In the genomic region with DNA sequence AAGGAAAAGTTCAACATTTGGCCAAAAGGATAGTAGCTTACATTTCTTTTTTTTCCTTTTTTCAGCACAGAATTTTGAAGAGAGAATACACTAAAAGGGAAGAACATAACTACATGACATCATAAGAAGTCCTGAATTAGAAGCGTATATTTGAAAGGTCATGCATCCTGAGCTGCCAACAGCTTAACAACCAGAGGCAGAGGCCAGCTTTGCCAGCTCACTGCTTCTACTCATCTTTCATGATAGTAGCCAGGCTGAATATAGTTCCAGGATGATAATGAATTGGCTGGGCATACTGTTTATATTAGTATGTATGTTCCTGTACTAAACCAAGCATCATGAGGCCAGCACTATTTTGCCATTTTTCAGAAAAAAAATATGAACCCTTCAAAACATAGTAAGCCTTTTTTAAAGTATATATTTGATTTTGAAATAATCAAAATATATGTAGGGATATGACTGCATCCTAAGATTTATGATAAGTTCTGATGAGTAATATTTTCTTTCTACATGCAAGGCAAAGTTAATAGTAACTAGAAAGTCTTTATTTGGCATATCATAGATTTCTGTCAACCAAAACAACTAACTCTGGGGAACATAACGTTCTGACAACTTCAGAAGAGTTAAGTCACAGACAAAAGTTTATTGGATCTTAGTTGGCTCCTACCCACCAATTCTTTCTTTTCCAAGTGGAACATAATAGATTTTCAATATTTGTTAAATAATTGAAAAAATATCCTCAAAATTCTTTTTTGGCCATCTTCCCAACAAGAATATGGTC, we compare ENCODE assay signal across 12 cellular contexts.
DNase-seq lines count a peak whose midpoint lies in the region; ATAC-seq and TF ChIP-seq lines count a peak whose summit lies in the region.
"Had no signal": no experiment of that assay in that cellular context is flagged by ENCODE, and none has a peak within 500 bp of the region (broad histone marks: within the 10 kb centered on the region; RNA-seq: fewer than 3 reads in every experiment).

No MANE protein-coding gene starts in this region.

- 41% methylated on average over 2 of the region's 2 CpGs for WGBS in urinary bladder

- peak; percentile 5 for DNase-seq in NCI-H82 (lab: John Stamatoyannopoulos, UW)
- no peak for DNase-seq in NCI-H82 treated with DMSO at 0.1 percent for 48 hours (lab: John Stamatoyannopoulos, UW; ENCODE audit: unreplicated experiment)
- DNase-seq in brain microvascular endothelial cell: peak; percentile 7
- peak; percentile 53 to 71 for DNase-seq in lung microvascular endothelial cell (ENCODE audit: low read depth in 2 of 2)
- no peak for DNase-seq in mucosa of descending colon
- DNase-seq: kidney glomerular epithelial cell; naive thymus-derived CD8-positive, alpha-beta T cell; thyroid gland had no signal

- ATAC-seq in GM21526 (IDR thresholded peaks at IDR 0.05; ENCODE audit: low FRiP score, unreplicated experiment): no peak
- no peak for ATAC-seq in HG02870 (IDR thresholded peaks at IDR 0.05; ENCODE audit: unreplicated experiment)
- ATAC-seq in mucosa of descending colon: no peak
- ATAC-seq: gastroesophageal sphincter; naive thymus-derived CD8-positive, alpha-beta T cell had no signal

- TF ChIP-seq CTCF in brain microvascular endothelial cell (IDR thresholded peaks at IDR 0.05; ENCODE audit: low read depth, low read length, missing control alignments): no peak
- TF ChIP-seq CTCF in mucosa of descending colon (IDR thresholded peaks at IDR 0.05): no peak

- no peak overlapping the region for H3K4me3 ChIP-seq in brain microvascular endothelial cell (ENCODE audit: low read depth, low read length)
- H3K4me3 ChIP-seq in urinary bladder (ENCODE audit: low read depth, low read length): no peak overlapping the region
- no peak overlapping the region for H3K4me3 ChIP-seq in mucosa of descending colon
- H3K4me3 ChIP-seq: gastroesophageal sphincter, thyroid gland had no signal

- no peaks in the 10 kb centered on the region for H3K9me3 ChIP-seq in mucosa of descending colon
- H3K9me3 ChIP-seq: gastroesophageal sphincter, thyroid gland had no signal

- in situ Hi-C loops in brain microvascular endothelial cell (cut with HindIII; ENCODE audit: low pct_ligation_motif_present, low sequenced_read_pairs): no loop called here

- no peaks in the 10 kb centered on the region for H3K27me3 ChIP-seq in brain microvascular endothelial cell (replicated peaks)
- H3K27me3 ChIP-seq: gastroesophageal sphincter, thyroid gland had no signal

- H3K4me1 ChIP-seq in urinary bladder (ENCODE audit: insufficient read depth) (no peaks in the 10 kb centered on the region), mucosa of descending colon (ENCODE audit: low read depth) (no peaks in the 10 kb centered on the region)
- H3K4me1 ChIP-seq: thyroid gland had no signal

- intact Hi-C loops in mucosa of descending colon (cut with DNase I, micrococcal nuclease): no loop called here

- H3K27ac ChIP-seq in brain microvascular endothelial cell (no peak overlapping the region), urinary bladder (ENCODE audit: low read depth) (peak overlapping the region; percentile 2)
- H3K27ac ChIP-seq: gastroesophageal sphincter, thyroid gland had no signal

- H3K36me3 ChIP-seq in brain microvascular endothelial cell (replicated peaks) (no peaks in the 10 kb centered on the region), urinary bladder (ENCODE audit: insufficient read depth) (no peaks in the 10 kb centered on the region), mucosa of descending colon (ENCODE audit: low read depth) (no peaks in the 10 kb centered on the region)
- H3K36me3 ChIP-seq: gastroesophageal sphincter, thyroid gland had no signal

Comparison
In these comparisons a context has a peak if more than half of its experiments do, and no peak if none do; other contexts are left out.
1. DNase-seq: peak in NCI-H82 (single experiment), brain microvascular endothelial cell (single experiment) and lung microvascular endothelial cell (2 of 2); none in NCI-H82 treated with DMSO at 0.1 percent for 48 hours (single experiment) and mucosa of descending colon (0 of 3).